Comparison of ENCODE assay signal across 11 cellular contexts in the genomic region with DNA sequence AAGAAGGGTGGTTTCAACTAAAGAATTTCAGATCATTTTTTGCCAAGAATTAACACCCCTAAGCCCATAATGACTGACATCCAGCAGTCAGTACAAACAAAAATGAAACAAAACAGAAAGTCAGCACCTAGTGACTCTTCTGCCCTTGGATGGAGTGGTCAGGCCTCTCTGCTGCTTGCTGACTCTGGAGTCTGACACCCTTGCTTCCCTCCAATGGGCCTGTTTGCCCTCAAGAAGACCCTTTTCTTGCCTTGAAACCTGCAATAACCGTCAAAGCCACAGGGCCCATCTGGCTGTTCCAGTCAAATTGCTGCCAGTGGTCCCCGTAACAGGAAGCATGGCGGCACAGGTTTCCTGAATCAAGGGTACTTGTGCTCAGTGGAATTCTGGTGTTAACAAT. TPM values are rescaled to one million over a fixed set of nuclear protein-coding genes. Genes with fewer than 3 reads are reported as not detected.
A peak's percentile ranks its signal among the peaks of the same experiment; 100 is the strongest.
DNase-seq lines count a peak whose midpoint lies in the region; ATAC-seq and TF ChIP-seq lines count a peak whose summit lies in the region.
"Had no signal": no experiment of that assay in that cellular context is flagged by ENCODE, and none has a peak within 500 bp of the region (broad histone marks: within the 10 kb centered on the region; RNA-seq: fewer than 3 reads in every experiment).

No MANE protein-coding gene starts in this region.

- H3K27ac ChIP-seq in smooth muscle cell (ENCODE audit: low read depth): no peak overlapping the region
- no peak overlapping the region for H3K27ac ChIP-seq in lower lobe of right lung

- no peaks in the 10 kb centered on the region for H3K27me3 Mint-ChIP-seq in activated T-cell treated with anti-CD3 and anti-CD28 coated beads, Interleukin-2, amount 50 U/mL, for 24 hours
- H3K27me3 Mint-ChIP-seq in activated CD4-positive, alpha-beta memory T cell treated with anti-CD3 and anti-CD28 coated beads for 36 hours: no peaks in the 10 kb centered on the region
- H3K27me3 Mint-ChIP-seq in stimulated activated naive B cell treated with anti-CD40 and anti-IgM and Interleukin-4, amounts not matched to agents 10 μg/mL and 1 μg/mL and 100 μg/mL, for 72 hours: no peaks in the 10 kb centered on the region

- H3K4me1 ChIP-seq in smooth muscle cell (ENCODE audit: low read depth): no peaks in the 10 kb centered on the region
- no peaks in the 10 kb centered on the region for H3K4me1 ChIP-seq in lower lobe of right lung

- CTCF ChIA-PET in activated CD4-positive, alpha-beta memory T cell treated with anti-CD3 and anti-CD28 coated beads for 36 hours (lab: Charles Lee): interaction anchor here (0.8 to 1.8 kb wide), 2 partner anchors 18 to 20 kb away, joined by 3 read pairs; no protein-coding TSS in a partner anchor

- H3K27ac Mint-ChIP-seq in activated T-cell treated with anti-CD3 and anti-CD28 coated beads, Interleukin-2, amount 50 U/mL, for 24 hours: peak overlapping the region; percentile 80
- H3K27ac Mint-ChIP-seq in activated CD4-positive, alpha-beta memory T cell treated with anti-CD3 and anti-CD28 coated beads for 36 hours: peak overlapping the region; percentile 58
- peak overlapping the region; percentile 94 for H3K27ac Mint-ChIP-seq in stimulated activated naive B cell treated with anti-CD40 and anti-IgM and Interleukin-4, amounts not matched to agents 10 μg/mL and 1 μg/mL and 100 μg/mL, for 72 hours

- no peaks in the 10 kb centered on the region for H4K20me1 ChIP-seq in smooth muscle cell (ENCODE audit: low read depth)

- H3K36me3 ChIP-seq in smooth muscle cell (ENCODE audit: low read depth): no peaks in the 10 kb centered on the region
- H3K36me3 ChIP-seq in lower lobe of right lung: no peaks in the 10 kb centered on the region

- TF ChIP-seq CTCF in smooth muscle cell (IDR thresholded peaks at IDR 0.05; ENCODE audit: borderline replicate concordance, insufficient read depth, poor library complexity, severe bottlenecking) (no peak), lower lobe of right lung (IDR thresholded peaks at IDR 0.05) (no peak)

- WGBS in smooth muscle cell (ENCODE audit: low lambda C conversion rate): 98% methylated on average over 3 of the region's 3 CpGs

- no peaks in the 10 kb centered on the region for H3K79me2 ChIP-seq in smooth muscle cell (ENCODE audit: low read depth)

- DNase-seq in activated T-cell treated with anti-CD3 and anti-CD28 coated beads, Interleukin-2, amount 50 U/mL, for 24 hours: no peak
- DNase-seq in activated T-cell treated with anti-CD3 and anti-CD28 coated beads for 4 hours (no peak), smooth muscle cell (lab: John Stamatoyannopoulos, UW; ENCODE audit: unreplicated experiment) (no peak), lower lobe of right lung (no peak), SIG-M5 (lab: John Stamatoyannopoulos, UW) (no peak)
- DNase-seq in activated CD4-positive, alpha-beta memory T cell treated with anti-CD3 and anti-CD28 coated beads for 36 hours: peak; percentile 26
- DNase-seq in stimulated activated naive B cell treated with anti-CD40 and anti-IgM and Interleukin-4, amounts not matched to agents 10 μg/mL and 1 μg/mL and 100 μg/mL, for 72 hours: no peak
- DNase-seq: DND-41, NCI-H2171 treated with DMSO at 0.1 percent for 48 hours, Right ventricle myocardium superior had no signal

- H3K9me3 ChIP-seq in smooth muscle cell (replicated peaks; ENCODE audit: low read depth) (no peaks in the 10 kb centered on the region), lower lobe of right lung (no peaks in the 10 kb centered on the region)

- H3K4me2 ChIP-seq in smooth muscle cell: no peak overlapping the region

- peaks cover 12% of the 10 kb centered on the region for H3K36me3 Mint-ChIP-seq in activated T-cell treated with anti-CD3 and anti-CD28 coated beads, Interleukin-2, amount 50 U/mL, for 24 hours (ENCODE audit: low read depth)
- peaks cover 2% of the 10 kb centered on the region for H3K36me3 Mint-ChIP-seq in activated CD4-positive, alpha-beta memory T cell treated with anti-CD3 and anti-CD28 coated beads for 36 hours
- peaks cover 0 to 3% of the 10 kb centered on the region in 2 donors for H3K36me3 Mint-ChIP-seq in stimulated activated naive B cell treated with anti-CD40 and anti-IgM and Interleukin-4, amounts not matched to agents 10 μg/mL and 1 μg/mL and 100 μg/mL, for 72 hours

- H3K4me3 ChIP-seq in smooth muscle cell (no peak overlapping the region), lower lobe of right lung (no peak overlapping the region)

- POLR2A ChIA-PET in activated CD4-positive, alpha-beta memory T cell treated with anti-CD3 and anti-CD28 coated beads for 36 hours (lab: Charles Lee): interaction anchor here (0.9 to 8.5 kb wide), 2 partner anchors 30 to 37 kb away, joined by 3 to 201 read pairs; partner anchors contain the start of gene CYTIP

- H3F3A ChIP-seq in smooth muscle cell (ENCODE audit: low read depth): no peaks in the 10 kb centered on the region

- intact Hi-C loops in activated CD4-positive, alpha-beta memory T cell treated with anti-CD3 and anti-CD28 coated beads for 36 hours (cut with micrococcal nuclease): no loop called here
- intact Hi-C loops in lower lobe of right lung (cut with DNase I): no loop called here

- H3K9me3 Mint-ChIP-seq in activated T-cell treated with anti-CD3 and anti-CD28 coated beads, Interleukin-2, amount 50 U/mL, for 24 hours: no peaks in the 10 kb centered on the region
- H3K9me3 Mint-ChIP-seq in activated CD4-positive, alpha-beta memory T cell treated with anti-CD3 and anti-CD28 coated beads for 36 hours: no peaks in the 10 kb centered on the region
- peaks cover 2 to 4% of the 10 kb centered on the region in 2 donors for H3K9me3 Mint-ChIP-seq in stimulated activated naive B cell treated with anti-CD40 and anti-IgM and Interleukin-4, amounts not matched to agents 10 μg/mL and 1 μg/mL and 100 μg/mL, for 72 hours

- peak overlapping the region; percentile 36 for H3K4me3 Mint-ChIP-seq in activated T-cell treated with anti-CD3 and anti-CD28 coated beads, Interleukin-2, amount 50 U/mL, for 24 hours
- no peak overlapping the region for H3K4me3 Mint-ChIP-seq in activated CD4-positive, alpha-beta memory T cell treated with anti-CD3 and anti-CD28 coated beads for 36 hours
- peak overlapping the region; percentile 39 to 57 for H3K4me3 Mint-ChIP-seq in stimulated activated naive B cell treated with anti-CD40 and anti-IgM and Interleukin-4, amounts not matched to agents 10 μg/mL and 1 μg/mL and 100 μg/mL, for 72 hours

- no peak overlapping the region for H2AFZ ChIP-seq in smooth muscle cell (ENCODE audit: low read depth)

- H3K9ac ChIP-seq in smooth muscle cell (ENCODE audit: low read depth): no peak overlapping the region

- ATAC-seq in HG02938 (IDR thresholded peaks at IDR 0.05; ENCODE audit: unreplicated experiment) (peak; percentile 25), lower lobe of right lung (no peak)
- ATAC-seq in stimulated activated naive B cell treated with anti-CD40 and anti-IgM and Interleukin-4, amounts not matched to agents 10 μg/mL and 1 μg/mL and 100 μg/mL, for 72 hours (replicated peaks): no peak

- H3K4me1 Mint-ChIP-seq in activated T-cell treated with anti-CD3 and anti-CD28 coated beads, Interleukin-2, amount 50 U/mL, for 24 hours (ENCODE audit: low read depth): peaks cover 91% of the 10 kb centered on the region
- H3K4me1 Mint-ChIP-seq in activated CD4-positive, alpha-beta memory T cell treated with anti-CD3 and anti-CD28 coated beads for 36 hours (ENCODE audit: low read depth): peaks cover 87% of the 10 kb centered on the region
- peaks cover 33 to 67% of the 10 kb centered on the region in 2 donors for H3K4me1 Mint-ChIP-seq in stimulated activated naive B cell treated with anti-CD40 and anti-IgM and Interleukin-4, amounts not matched to agents 10 μg/mL and 1 μg/mL and 100 μg/mL, for 72 hours

- H3K27me3 ChIP-seq in smooth muscle cell (ENCODE audit: low read depth) (no peaks in the 10 kb centered on the region), lower lobe of right lung (ENCODE audit: low read depth) (no peaks in the 10 kb centered on the region)

RNA-seq across cellular contexts. Expression of gene CYTIP, which starts 27.2 kb away (rescaled TPM):
- total RNA-seq in activated CD4-positive, alpha-beta memory T cell treated with anti-CD3 and anti-CD28 coated beads for 36 hours: 100 to 1,000 TPM; 369 to 388 TPM
- total RNA-seq in smooth muscle cell (not detected in 2 replicates), lower lobe of right lung (40.5 TPM)
- polyA plus RNA-seq in smooth muscle cell: not detected in 2 replicates

Comparison
In these comparisons a context has a peak if more than half of its experiments do, and no peak if none do; other contexts are left out.
1. RNA of gene CYTIP, which starts 27.2 kb away (total RNA-seq): 369 to 388 TPM in activated CD4-positive, alpha-beta memory T cell treated with anti-CD3 and anti-CD28 coated beads for 36 hours and 40.5 TPM in lower lobe of right lung (single experiment); not detected in smooth muscle cell; every median in the first group is over 10 times any median in the second.
2. Peak in every context shown above with its lines, with median percentiles within 50 percentile points of each other: H3K27ac Mint-ChIP-seq.